1 cellular context compared by ENCODE assay signal in the genomic region with DNA sequence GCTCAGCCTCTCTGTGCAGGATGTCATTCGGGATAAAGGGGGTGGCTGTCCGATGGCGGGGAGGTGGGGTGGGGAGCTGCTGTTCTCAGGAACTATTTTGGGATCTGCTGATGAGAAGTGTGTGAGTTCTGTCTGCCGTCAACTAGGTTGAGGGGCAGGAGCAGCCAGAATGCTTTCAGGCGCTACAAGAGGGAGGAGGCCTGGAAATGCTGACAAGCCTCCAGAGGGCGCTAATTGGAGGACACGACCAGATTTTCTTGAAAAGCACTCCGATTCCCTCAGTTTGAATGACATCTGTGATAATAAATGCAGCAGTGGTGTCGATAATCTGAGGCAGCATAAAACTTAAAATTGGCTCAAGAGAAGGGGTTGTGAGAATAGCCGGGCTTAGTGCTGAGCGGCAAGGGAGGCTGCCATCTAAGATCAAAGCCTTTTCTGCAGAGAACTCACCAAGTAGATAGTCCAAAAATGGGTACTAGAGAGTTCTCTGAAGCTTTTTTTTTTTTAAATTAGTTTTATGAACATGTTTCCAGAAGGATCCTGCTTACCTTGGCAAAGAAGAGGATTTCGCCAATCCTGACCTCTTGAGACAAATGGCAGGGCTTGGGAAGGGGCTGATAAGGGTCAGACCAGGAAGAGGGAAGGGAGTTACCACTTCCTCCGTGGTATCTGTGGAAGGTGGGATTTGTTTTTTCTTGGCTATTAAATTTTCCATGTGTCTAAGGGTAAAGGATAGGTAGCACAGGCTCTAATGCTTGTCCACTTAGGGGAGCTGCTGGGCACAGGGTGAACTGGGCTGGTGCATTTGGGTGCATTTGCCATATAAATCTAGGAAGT.
A peak's percentile ranks its signal among the peaks of the same experiment; 100 is the strongest.
TF ChIP-seq lines count a peak whose summit lies in the region.

No MANE protein-coding gene starts in this region.

TF ChIP-seq in HepG2, 621 proteins besides CTCF, POLR2A, EP300 and RAD21 (continued from another document):
- TF ChIP-seq ZNF281 (CRISPR knock-in tag; IDR thresholded peaks at IDR 0.05; ENCODE audit: borderline replicate concordance) (no peak), EZH2 (conservative IDR thresholded peaks at IDR 0.05; ENCODE audit: low read depth, low read length) (no peak), RCOR2 (CRISPR knock-in tag; IDR thresholded peaks at IDR 0.05) (no peak), ARID3A (IDR thresholded peaks at IDR 0.05; ENCODE audit: low read depth, low read length) (no peak), SMC3 (IDR thresholded peaks at IDR 0.05; ENCODE audit: low read length) (peak; percentile 65), ZBTB34 (CRISPR knock-in tag; IDR thresholded peaks at IDR 0.05) (no peak), ZNF383 (CRISPR knock-in tag; IDR thresholded peaks at IDR 0.05; ENCODE audit: borderline replicate concordance) (no peak), ZNF841 (CRISPR knock-in tag; IDR thresholded peaks at IDR 0.05; ENCODE audit: borderline replicate concordance) (no peak), ZNF879 (CRISPR knock-in tag; IDR thresholded peaks at IDR 0.05) (no peak), STAG1 (CRISPR knock-in tag; IDR thresholded peaks at IDR 0.05) (peak; percentile 46), REPIN1 (CRISPR knock-in tag; IDR thresholded peaks at IDR 0.05; ENCODE audit: borderline replicate concordance, low read depth) (no peak), XRCC5 (optimal IDR thresholded peaks at IDR 0.05; ENCODE audit: low read length) (peak; percentile 34), ZNF335 (CRISPR knock-in tag; IDR thresholded peaks at IDR 0.05) (no peak), ZNF225 (CRISPR knock-in tag; IDR thresholded peaks at IDR 0.05) (no peak), ZNF230 (CRISPR knock-in tag; IDR thresholded peaks at IDR 0.05) (no peak)
- TF ChIP-seq, protein P1, sequence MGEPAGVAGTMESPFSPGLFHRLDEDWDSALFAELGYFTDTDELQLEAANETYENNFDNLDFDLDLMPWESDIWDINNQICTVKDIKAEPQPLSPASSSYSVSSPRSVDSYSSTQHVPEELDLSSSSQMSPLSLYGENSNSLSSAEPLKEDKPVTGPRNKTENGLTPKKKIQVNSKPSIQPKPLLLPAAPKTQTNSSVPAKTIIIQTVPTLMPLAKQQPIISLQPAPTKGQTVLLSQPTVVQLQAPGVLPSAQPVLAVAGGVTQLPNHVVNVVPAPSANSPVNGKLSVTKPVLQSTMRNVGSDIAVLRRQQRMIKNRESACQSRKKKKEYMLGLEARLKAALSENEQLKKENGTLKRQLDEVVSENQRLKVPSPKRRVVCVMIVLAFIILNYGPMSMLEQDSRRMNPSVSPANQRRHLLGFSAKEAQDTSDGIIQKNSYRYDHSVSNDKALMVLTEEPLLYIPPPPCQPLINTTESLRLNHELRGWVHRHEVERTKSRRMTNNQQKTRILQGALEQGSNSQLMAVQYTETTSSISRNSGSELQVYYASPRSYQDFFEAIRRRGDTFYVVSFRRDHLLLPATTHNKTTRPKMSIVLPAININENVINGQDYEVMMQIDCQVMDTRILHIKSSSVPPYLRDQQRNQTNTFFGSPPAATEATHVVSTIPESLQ (CRISPR knock-in tag; conservative IDR thresholded peaks at IDR 0.05): no peak
